ENCODE assay signal across 1 cellular context in genomic region chr12:151579-151978, GRCh38.
TF ChIP-seq lines count a peak whose summit lies in the region.

No MANE protein-coding gene starts in this region.

TF ChIP-seq in GM23338, 12 proteins besides CTCF, POLR2A, EP300 and RAD21 (continued from another document):
- TF ChIP-seq, protein P1, sequence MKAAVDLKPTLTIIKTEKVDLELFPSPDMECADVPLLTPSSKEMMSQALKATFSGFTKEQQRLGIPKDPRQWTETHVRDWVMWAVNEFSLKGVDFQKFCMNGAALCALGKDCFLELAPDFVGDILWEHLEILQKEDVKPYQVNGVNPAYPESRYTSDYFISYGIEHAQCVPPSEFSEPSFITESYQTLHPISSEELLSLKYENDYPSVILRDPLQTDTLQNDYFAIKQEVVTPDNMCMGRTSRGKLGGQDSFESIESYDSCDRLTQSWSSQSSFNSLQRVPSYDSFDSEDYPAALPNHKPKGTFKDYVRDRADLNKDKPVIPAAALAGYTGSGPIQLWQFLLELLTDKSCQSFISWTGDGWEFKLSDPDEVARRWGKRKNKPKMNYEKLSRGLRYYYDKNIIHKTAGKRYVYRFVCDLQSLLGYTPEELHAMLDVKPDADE (IDR thresholded peaks at IDR 0.05): no peak
- TF ChIP-seq, protein P2, sequence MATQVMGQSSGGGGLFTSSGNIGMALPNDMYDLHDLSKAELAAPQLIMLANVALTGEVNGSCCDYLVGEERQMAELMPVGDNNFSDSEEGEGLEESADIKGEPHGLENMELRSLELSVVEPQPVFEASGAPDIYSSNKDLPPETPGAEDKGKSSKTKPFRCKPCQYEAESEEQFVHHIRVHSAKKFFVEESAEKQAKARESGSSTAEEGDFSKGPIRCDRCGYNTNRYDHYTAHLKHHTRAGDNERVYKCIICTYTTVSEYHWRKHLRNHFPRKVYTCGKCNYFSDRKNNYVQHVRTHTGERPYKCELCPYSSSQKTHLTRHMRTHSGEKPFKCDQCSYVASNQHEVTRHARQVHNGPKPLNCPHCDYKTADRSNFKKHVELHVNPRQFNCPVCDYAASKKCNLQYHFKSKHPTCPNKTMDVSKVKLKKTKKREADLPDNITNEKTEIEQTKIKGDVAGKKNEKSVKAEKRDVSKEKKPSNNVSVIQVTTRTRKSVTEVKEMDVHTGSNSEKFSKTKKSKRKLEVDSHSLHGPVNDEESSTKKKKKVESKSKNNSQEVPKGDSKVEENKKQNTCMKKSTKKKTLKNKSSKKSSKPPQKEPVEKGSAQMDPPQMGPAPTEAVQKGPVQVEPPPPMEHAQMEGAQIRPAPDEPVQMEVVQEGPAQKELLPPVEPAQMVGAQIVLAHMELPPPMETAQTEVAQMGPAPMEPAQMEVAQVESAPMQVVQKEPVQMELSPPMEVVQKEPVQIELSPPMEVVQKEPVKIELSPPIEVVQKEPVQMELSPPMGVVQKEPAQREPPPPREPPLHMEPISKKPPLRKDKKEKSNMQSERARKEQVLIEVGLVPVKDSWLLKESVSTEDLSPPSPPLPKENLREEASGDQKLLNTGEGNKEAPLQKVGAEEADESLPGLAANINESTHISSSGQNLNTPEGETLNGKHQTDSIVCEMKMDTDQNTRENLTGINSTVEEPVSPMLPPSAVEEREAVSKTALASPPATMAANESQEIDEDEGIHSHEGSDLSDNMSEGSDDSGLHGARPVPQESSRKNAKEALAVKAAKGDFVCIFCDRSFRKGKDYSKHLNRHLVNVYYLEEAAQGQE (IDR thresholded peaks at IDR 0.05; ENCODE audit: unreplicated experiment): no peak
- TF ChIP-seq ZNF331 (CRISPR knock-in tag; IDR thresholded peaks at IDR 0.05; ENCODE audit: low read depth) (no peak), STAT1 (IDR thresholded peaks at IDR 0.05; ENCODE audit: unreplicated experiment) (no peak), CREB1 (CRISPR knock-in tag; IDR thresholded peaks at IDR 0.05; ENCODE audit: low read depth) (no peak), POLR2AphosphoS5 (IDR thresholded peaks at IDR 0.05; ENCODE audit: low read depth) (no peak), EZH2phosphoT487 (IDR thresholded peaks at IDR 0.05; ENCODE audit: unreplicated experiment) (no peak)
